In the genomic region with DNA sequence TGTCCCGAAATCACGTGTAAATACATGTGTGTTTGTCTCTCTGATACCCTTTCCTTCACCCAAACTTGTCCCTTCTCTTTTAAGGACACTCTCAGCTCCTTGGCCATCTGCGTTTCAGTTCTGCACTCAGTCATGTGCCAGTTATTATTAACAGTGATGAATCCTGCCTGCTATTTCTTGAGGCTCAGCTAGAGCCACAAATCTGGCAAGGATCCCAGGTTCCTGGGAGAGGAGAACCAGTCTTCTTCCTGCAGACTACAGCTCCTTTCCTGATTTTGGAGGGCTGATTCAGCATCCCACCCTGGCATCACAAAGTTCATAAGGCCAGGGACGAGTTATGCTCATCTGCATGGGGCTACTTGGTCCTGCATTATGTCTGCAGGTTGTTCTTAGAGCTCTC, we compare ENCODE assay signal across 8 cellular contexts. TPM values are rescaled to one million over a fixed set of nuclear protein-coding genes. Genes with fewer than 3 reads are reported as not detected.
DNase-seq lines count a peak whose midpoint lies in the region; ATAC-seq and TF ChIP-seq lines count a peak whose summit lies in the region.

No MANE protein-coding gene starts in this region.

- no peak for TF ChIP-seq POLR2A in body of pancreas (IDR thresholded peaks at IDR 0.05)
- TF ChIP-seq POLR2A in upper lobe of left lung (IDR thresholded peaks at IDR 0.05): no peak

- peaks cover 32% of the 10 kb centered on the region for H3K4me1 ChIP-seq in body of pancreas
- peaks cover 1 to 40% (median 20%) of the 10 kb centered on the region in 4 donors for H3K4me1 ChIP-seq in upper lobe of left lung

- WGBS in body of pancreas, 2 donors: 71 to 73% methylated on average over 4 of the region's 4 CpGs
- 43 to 46% methylated on average over 4 of the region's 4 CpGs for WGBS in upper lobe of left lung, 2 donors

- H3K9me3 ChIP-seq in body of pancreas (no peaks in the 10 kb centered on the region), upper lobe of left lung (no peaks in the 10 kb centered on the region)

- DNase-seq in NCI-H1105 treated with DMSO at 0.1 percent for 48 hours (lab: John Stamatoyannopoulos, UW): peak; percentile 20
- no peak for DNase-seq in NCI-H1105 (lab: John Stamatoyannopoulos, UW)
- DNase-seq in body of pancreas: peak; percentile 30 to 72 (median 56)
- peak; percentile 39 for DNase-seq in kidney glomerular epithelial cell (lab: John Stamatoyannopoulos, UW)
- DNase-seq in upper lobe of left lung: peak in 1 of 2 donors; percentile 49
- DNase-seq in globus pallidus (ENCODE audit: low spot score): no peak
- no peak for DNase-seq in stimulated activated CD8-positive, alpha-beta memory T cell treated with anti-CD3 and anti-CD28 coated beads, Interleukin-4, amount 100 ng/mL, for 48 hours

- intact Hi-C loops in body of pancreas (cut with DNase I): no loop called here

- TF ChIP-seq CTCF in body of pancreas (IDR thresholded peaks at IDR 0.05) (no peak), upper lobe of left lung (IDR thresholded peaks at IDR 0.05) (no peak)

- H3K36me3 ChIP-seq in body of pancreas (replicated peaks in 1 of 2; ENCODE audit: insufficient read depth in 1 of 2, low read depth in 2 of 2): no peaks in the 10 kb centered on the region
- no peaks in the 10 kb centered on the region for H3K36me3 ChIP-seq in upper lobe of left lung

- no peak for TF ChIP-seq EP300 in upper lobe of left lung (IDR thresholded peaks at IDR 0.05)

- ATAC-seq in body of pancreas (no peak), upper lobe of left lung (ENCODE audit: low FRiP score in 2 of 2) (peak in 1 of 2 donors; percentile 58), GM19467 (IDR thresholded peaks at IDR 0.05; ENCODE audit: unreplicated experiment) (no peak)

- H3K27ac ChIP-seq in body of pancreas: peak overlapping the region in 1 of 4 donors; percentile 40
- peak overlapping the region in 3 of 4 donors; percentile 7 to 52 (median 32) for H3K27ac ChIP-seq in upper lobe of left lung

- no peak overlapping the region for H3K4me3 ChIP-seq in body of pancreas
- no peak overlapping the region for H3K4me3 ChIP-seq in upper lobe of left lung

- H3K27me3 ChIP-seq in body of pancreas (no peaks in the 10 kb centered on the region), upper lobe of left lung (no peaks in the 10 kb centered on the region)

RNA-seq across cellular contexts. Expression of a gene that starts 5.6 kb away (rescaled TPM):
- 10 to 100 TPM in 1 of 2 donors, 1 to 10 TPM in 1; 4.0 to 17.1 TPM for total RNA-seq in body of pancreas
- total RNA-seq in upper lobe of left lung: 10 to 100 TPM; 26.5 to 50.1 (median 46.5) TPM

Comparison
In these comparisons a context has a peak if more than half of its experiments do, and no peak if none do; other contexts are left out.
1. DNase-seq: peak in NCI-H1105 treated with DMSO at 0.1 percent for 48 hours (single experiment), body of pancreas (4 of 4) and kidney glomerular epithelial cell (single experiment); none in NCI-H1105 (single experiment), globus pallidus (single experiment) and stimulated activated CD8-positive, alpha-beta memory T cell treated with anti-CD3 and anti-CD28 coated beads, Interleukin-4, amount 100 ng/mL, for 48 hours (single experiment).